Comparison of ENCODE assay signal across 8 cellular contexts in genomic region chr19:45469835-45470146, GRCh38. TPM values are rescaled to one million over a fixed set of nuclear protein-coding genes. Genes with fewer than 3 reads are reported as not detected.
DNase-seq lines count a peak whose midpoint lies in the region; ATAC-seq and TF ChIP-seq lines count a peak whose summit lies in the region.

No MANE protein-coding gene starts in this region.

- peaks cover 7% of the 10 kb centered on the region for H3K4me1 ChIP-seq in hepatocyte (ENCODE audit: insufficient read depth)

- H3K36me3 ChIP-seq in hepatocyte (replicated peaks; ENCODE audit: insufficient read depth, low read depth), result no peaks in the 10 kb centered on the region

- H3K27ac ChIP-seq in hepatocyte, result peak overlapping the region; percentile 91
- peak overlapping the region in 20 of 21 experiments; percentile 48 to 100 (median 92) for H3K27ac ChIP-seq in skin epidermis

- H3K4me2 ChIP-seq in hepatocyte, result peak overlapping the region; percentile 96

- H3K9me2 ChIP-seq in hepatocyte (replicated peaks; ENCODE audit: insufficient read depth), result no peaks in the 10 kb centered on the region

- H3K79me2 ChIP-seq in hepatocyte, result no peaks in the 10 kb centered on the region

- ATAC-seq in activated naive CD4-positive, alpha-beta T cell treated with anti-CD3 and anti-CD28 coated beads, Interleukin-2, amount 50 U/mL, for 72 hours, result peak; percentile 17 to 48

- no peaks in the 10 kb centered on the region for H3K9me3 ChIP-seq in hepatocyte (ENCODE audit: low read depth)

- H3K4me3 ChIP-seq in hepatocyte (no peak overlapping the region), skin epidermis (peak overlapping the region; percentile 41 to 80 (median 62))

- WGBS in hepatocyte (ENCODE audit: low lambda C conversion rate, missing lambda C conversion rate), result 4% methylated on average over 14 of the region's 14 CpGs

- H4K20me1 ChIP-seq in hepatocyte (ENCODE audit: insufficient read depth, poor library complexity, severe bottlenecking), result no peaks in the 10 kb centered on the region

- peaks cover 16% of the 10 kb centered on the region for H3K27me3 ChIP-seq in hepatocyte

- no peak for TF ChIP-seq CTCF in hepatocyte (IDR thresholded peaks at IDR 0.05; ENCODE audit: poor library complexity)

- peak overlapping the region; percentile 96 to 99 for H3K27ac Mint-ChIP-seq in activated naive CD4-positive, alpha-beta T cell treated with anti-CD3 and anti-CD28 coated beads, Interleukin-2, amount 50 U/mL, for 72 hours

- H2AFZ ChIP-seq in hepatocyte, result no peak overlapping the region

- H3K9me3 Mint-ChIP-seq in activated naive CD4-positive, alpha-beta T cell treated with anti-CD3 and anti-CD28 coated beads, Interleukin-2, amount 50 U/mL, for 72 hours, result no peaks in the 10 kb centered on the region

- peaks cover 0 to 9% of the 10 kb centered on the region in 2 donors for H3K36me3 Mint-ChIP-seq in activated naive CD4-positive, alpha-beta T cell treated with anti-CD3 and anti-CD28 coated beads, Interleukin-2, amount 50 U/mL, for 72 hours

- peak; percentile 74 for DNase-seq in activated naive CD4-positive, alpha-beta T cell treated with Interleukin-2 at 50 U/mL for 16 hours
- no peak for DNase-seq in activated naive CD4-positive, alpha-beta T cell (lab: John Stamatoyannopoulos, UW)
- DNase-seq in MV-4-11 (lab: John Stamatoyannopoulos, UW) (peak; percentile 77), hepatocyte (ENCODE audit: low spot score) (no peak), SIG-M5 (lab: John Stamatoyannopoulos, UW) (no peak), SK-N-DZ (ENCODE audit: low spot score) (no peak)
- DNase-seq in activated naive CD4-positive, alpha-beta T cell treated with anti-CD3 and anti-CD28 coated beads, Interleukin-2, amount 50 U/mL, for 72 hours (ENCODE audit: low spot score in 2 of 2), result no peak

RNA-seq across cellular contexts. Expression of gene FOSB, which starts 2.0 kb away (rescaled TPM):
- 10 to 100 TPM; 19.9 to 37.6 TPM for total RNA-seq in activated naive CD4-positive, alpha-beta T cell treated with anti-CD3 and anti-CD28 coated beads, Interleukin-2, amount 50 U/mL, for 72 hours
- 37.9 and 73.1 TPM in 2 replicates for total RNA-seq in hepatocyte
- 114 and 168 TPM in 2 replicates for polyA plus RNA-seq in hepatocyte
- not detected in 2 replicates for polyA plus RNA-seq in SK-N-DZ (2014; cell fraction: cytosol; rRNA removed)
- not detected in 2 replicates for polyA plus RNA-seq in SK-N-DZ (2014; cell fraction: nucleus; rRNA removed)

RNA-seq across cellular contexts. Expression of gene RTN2, which starts 27.1 kb away (rescaled TPM):
- total RNA-seq in activated naive CD4-positive, alpha-beta T cell treated with anti-CD3 and anti-CD28 coated beads, Interleukin-2, amount 50 U/mL, for 72 hours, result 1 to 10 TPM; 3.2 to 5.1 TPM
- 3.4 and 7.8 TPM in 2 replicates for total RNA-seq in hepatocyte
- 12.2 and 14.8 TPM in 2 replicates for polyA plus RNA-seq in hepatocyte
- polyA plus RNA-seq in SK-N-DZ (2014; cell fraction: cytosol; rRNA removed), result 35.2 and 50.4 TPM in 2 replicates
- 33.0 and 40.4 TPM in 2 replicates for polyA plus RNA-seq in SK-N-DZ (2014; cell fraction: nucleus; rRNA removed)

RNA-seq across cellular contexts. Expression of gene PPM1N, which starts 28.5 kb away (rescaled TPM):
- total RNA-seq in activated naive CD4-positive, alpha-beta T cell treated with anti-CD3 and anti-CD28 coated beads, Interleukin-2, amount 50 U/mL, for 72 hours, result 1 to 10 TPM; 1.5 to 7.4 TPM
- total RNA-seq in hepatocyte, result 0.40 and 1.9 TPM in 2 replicates
- 0.59 and 1.4 TPM in 2 replicates for polyA plus RNA-seq in hepatocyte
- polyA plus RNA-seq in SK-N-DZ (2014; cell fraction: cytosol; rRNA removed), result 7.6 and 9.1 TPM in 2 replicates
- 13.0 and 15.0 TPM in 2 replicates for polyA plus RNA-seq in SK-N-DZ (2014; cell fraction: nucleus; rRNA removed)

RNA-seq across cellular contexts. Expression of gene VASP, which starts 37.5 kb away (rescaled TPM):
- 100 to 1,000 TPM in 1 of 2 donors, 10 to 100 TPM in 1; 76.8 to 156 TPM for total RNA-seq in activated naive CD4-positive, alpha-beta T cell treated with anti-CD3 and anti-CD28 coated beads, Interleukin-2, amount 50 U/mL, for 72 hours
- 57.3 and 68.9 TPM in 2 replicates for total RNA-seq in hepatocyte
- 86.0 and 92.6 TPM in 2 replicates for polyA plus RNA-seq in hepatocyte
- polyA plus RNA-seq in SK-N-DZ (2014; cell fraction: cytosol; rRNA removed), result 20.3 and 20.6 TPM in 2 replicates
- polyA plus RNA-seq in SK-N-DZ (2014; cell fraction: nucleus; rRNA removed), result 12.5 and 15.2 TPM in 2 replicates

RNA-seq across cellular contexts. Expression of gene ERCC1, which starts 46.1 kb away (rescaled TPM):
- total RNA-seq in activated naive CD4-positive, alpha-beta T cell treated with anti-CD3 and anti-CD28 coated beads, Interleukin-2, amount 50 U/mL, for 72 hours, result 10 to 100 TPM in 1 of 2 donors, 1 to 10 TPM in 1; 9.7 to 60.7 TPM
- total RNA-seq in hepatocyte, result 42.5 and 51.0 TPM in 2 replicates
- 66.7 and 72.8 TPM in 2 replicates for polyA plus RNA-seq in hepatocyte
- polyA plus RNA-seq in SK-N-DZ (2014; cell fraction: cytosol; rRNA removed), result 85.0 and 101 TPM in 2 replicates
- polyA plus RNA-seq in SK-N-DZ (2014; cell fraction: nucleus; rRNA removed), result 66.4 and 73.4 TPM in 2 replicates

Comparison
In these comparisons a context has a peak if more than half of its experiments do, and no peak if none do; other contexts are left out.
1. DNase-seq: peak in activated naive CD4-positive, alpha-beta T cell treated with Interleukin-2 at 50 U/mL for 16 hours (single experiment) and MV-4-11 (single experiment); none in activated naive CD4-positive, alpha-beta T cell (0 of 4), activated naive CD4-positive, alpha-beta T cell treated with anti-CD3 and anti-CD28 coated beads, Interleukin-2, amount 50 U/mL, for 72 hours (0 of 2), hepatocyte (single experiment), SIG-M5 (single experiment) and SK-N-DZ (single experiment).